ENCODE assay signal across 10 cellular contexts in genomic region chr20:62131560-62132320, GRCh38. TPM values are rescaled to one million over a fixed set of nuclear protein-coding genes. Genes with fewer than 3 reads are reported as not detected.
A peak's percentile ranks its signal among the peaks of the same experiment; 100 is the strongest.
DNase-seq lines count a peak whose midpoint lies in the region; TF ChIP-seq lines count a peak whose summit lies in the region.
"Had no signal": no experiment of that assay in that cellular context is flagged by ENCODE, and none has a peak within 500 bp of the region (broad histone marks: within the 10 kb centered on the region; RNA-seq: fewer than 3 reads in every experiment).

No MANE protein-coding gene starts in this region.

- no peaks in the 10 kb centered on the region for H4K20me1 ChIP-seq in H9 (ENCODE audit: control insufficient read depth, insufficient read depth, insufficient read length)

- no peaks in the 10 kb centered on the region for H3K79me2 ChIP-seq in H9 (ENCODE audit: insufficient read depth, low read length)

- H3K56ac ChIP-seq in H9 (ENCODE audit: insufficient read length, low read depth, low read length), result no peak overlapping the region

- no peak overlapping the region for H2AK5ac ChIP-seq in H9 (ENCODE audit: insufficient read length, low read length)

- H3K4me3 Mint-ChIP-seq in H9, result no peak overlapping the region
- no peak overlapping the region for H3K4me3 Mint-ChIP-seq in activated T-helper 2 cell treated with anti-CD3 and anti-CD28 coated beads, Interferon-gamma antibody, Interleukin-2, Interleukin-4, amounts not matched to agents 10 μg/mL and 5 μg/mL and 100 μg/mL, durations not matched to agents 14 hours and 24 hours and 36 hours (ENCODE audit: low read depth)
- no peak overlapping the region for H3K4me3 Mint-ChIP-seq in nephron progenitor cell

- DNase-seq in H9 (no peak), nephron progenitor cell (no peak), globus pallidus (ENCODE audit: low spot score) (no peak), HT-29 (ENCODE audit: low spot score) (no peak), DMS 273 (lab: John Stamatoyannopoulos, UW; ENCODE audit: unreplicated experiment) (no peak)
- no peak for DNase-seq in activated T-helper 2 cell treated with anti-CD3 and anti-CD28 coated beads, Interferon-gamma antibody, Interleukin-2, Interleukin-4, amounts not matched to agents 10 μg/mL and 5 μg/mL and 100 μg/mL, durations not matched to agents 14 hours and 24 hours and 36 hours (ENCODE audit: low spot score)
- DNase-seq: body of pancreas; Caco-2; NCI-H187; stimulated activated CD4-positive, alpha-beta T cell treated with anti-CD3 and anti-CD28 coated beads, Interleukin-1b, Interleukin-23, amount 100 ng/mL, for 48 hours had no signal

- no peaks in the 10 kb centered on the region for H3K4me1 ChIP-seq in H9 (ENCODE audit: insufficient read depth, low read length)
- H3K4me1 ChIP-seq: body of pancreas, Caco-2 had no signal

- H3K14ac ChIP-seq in H9 (ENCODE audit: insufficient read depth, low read length), result no peak overlapping the region

- H4K5ac ChIP-seq in H9 (ENCODE audit: insufficient read length, low read depth, low read length), result no peak overlapping the region

- no peak overlapping the region for H3K4me2 ChIP-seq in H9 (ENCODE audit: insufficient read depth, insufficient read length, low read length)

- H3K27me3 Mint-ChIP-seq in H9 (ENCODE audit: low read depth), result no peaks in the 10 kb centered on the region; the same call in 1 of the 2 replicates
- H3K27me3 Mint-ChIP-seq in activated T-helper 2 cell treated with anti-CD3 and anti-CD28 coated beads, Interferon-gamma antibody, Interleukin-2, Interleukin-4, amounts not matched to agents 10 μg/mL and 5 μg/mL and 100 μg/mL, durations not matched to agents 14 hours and 24 hours and 36 hours (ENCODE audit: low read depth), result no peaks in the 10 kb centered on the region
- H3K27me3 Mint-ChIP-seq in nephron progenitor cell (ENCODE audit: low read depth, poor library complexity), result no peaks in the 10 kb centered on the region

- H3K36me3 Mint-ChIP-seq in H9 (ENCODE audit: insufficient read depth in 1 of 3, low read depth in 3 of 3) (peaks cover 55 to 100% (median 94%) of the 10 kb centered on the region in 3 experiments), nephron progenitor cell (ENCODE audit: low read depth) (peaks cover 65% of the 10 kb centered on the region)
- H3K36me3 Mint-ChIP-seq in activated T-helper 2 cell treated with anti-CD3 and anti-CD28 coated beads, Interferon-gamma antibody, Interleukin-2, Interleukin-4, amounts not matched to agents 10 μg/mL and 5 μg/mL and 100 μg/mL, durations not matched to agents 14 hours and 24 hours and 36 hours (ENCODE audit: low read depth), result peaks cover 89% of the 10 kb centered on the region

- H3K9me3 Mint-ChIP-seq in H9 (no peaks in the 10 kb centered on the region), nephron progenitor cell (no peaks in the 10 kb centered on the region)
- no peaks in the 10 kb centered on the region for H3K9me3 Mint-ChIP-seq in activated T-helper 2 cell treated with anti-CD3 and anti-CD28 coated beads, Interferon-gamma antibody, Interleukin-2, Interleukin-4, amounts not matched to agents 10 μg/mL and 5 μg/mL and 100 μg/mL, durations not matched to agents 14 hours and 24 hours and 36 hours

- H4K91ac ChIP-seq in H9 (ENCODE audit: insufficient read length, low read depth, low read length), result no peak overlapping the region

- no CpG with 5 or more reads among the region's 25 CpGs for WGBS in H9 (ENCODE audit: extremely low coverage, insufficient read length, low lambda C conversion rate)

- no peak overlapping the region for H3K27ac ChIP-seq in H9 (ENCODE audit: insufficient read length, low read depth, low read length)

- no peak overlapping the region for H3K23ac ChIP-seq in H9 (ENCODE audit: insufficient read length, low read depth, low read length)

- no peak overlapping the region for H3K18ac ChIP-seq in H9 (ENCODE audit: insufficient read length, low read depth, low read length)

- H2BK15ac ChIP-seq in H9 (ENCODE audit: low read depth, low read length), result no peak overlapping the region

- H3K4ac ChIP-seq in H9 (ENCODE audit: low read depth, low read length), result no peak overlapping the region

- H3K27ac Mint-ChIP-seq in H9 (peak overlapping the region in 2 of 3 experiments; percentile 42 to 96; a peak in 3 of 7 replicates), nephron progenitor cell (peak overlapping the region; percentile 90)
- H3K27ac Mint-ChIP-seq in activated T-helper 2 cell treated with anti-CD3 and anti-CD28 coated beads, Interferon-gamma antibody, Interleukin-2, Interleukin-4, amounts not matched to agents 10 μg/mL and 5 μg/mL and 100 μg/mL, durations not matched to agents 14 hours and 24 hours and 36 hours, result peak overlapping the region; percentile 5

- no peaks in the 10 kb centered on the region for H3K27me3 ChIP-seq in H9 (ENCODE audit: insufficient read depth, low read length)
- H3K27me3 ChIP-seq: body of pancreas had no signal

- no peaks in the 10 kb centered on the region for H3K9me3 ChIP-seq in H9 (ENCODE audit: control insufficient read depth, low read depth, low read length)
- H3K9me3 ChIP-seq: body of pancreas, Caco-2 had no signal

- H2BK12ac ChIP-seq in H9 (ENCODE audit: insufficient read length, low read depth, low read length), result no peak overlapping the region

- no peak overlapping the region for H2BK5ac ChIP-seq in H9 (ENCODE audit: insufficient read length, low read length)

- no peak overlapping the region for H2AFZ ChIP-seq in H9 (ENCODE audit: low read length)

- H2BK20ac ChIP-seq in H9 (ENCODE audit: low read depth, low read length, poor library complexity, severe bottlenecking), result no peak overlapping the region

- H3K4me1 Mint-ChIP-seq in H9 (no peaks in the 10 kb centered on the region), nephron progenitor cell (no peaks in the 10 kb centered on the region)
- peaks cover 16% of the 10 kb centered on the region for H3K4me1 Mint-ChIP-seq in activated T-helper 2 cell treated with anti-CD3 and anti-CD28 coated beads, Interferon-gamma antibody, Interleukin-2, Interleukin-4, amounts not matched to agents 10 μg/mL and 5 μg/mL and 100 μg/mL, durations not matched to agents 14 hours and 24 hours and 36 hours (ENCODE audit: low read depth)

- no peak overlapping the region for H2BK120ac ChIP-seq in H9 (ENCODE audit: low read depth, low read length, poor library complexity, severe bottlenecking)

- no peak overlapping the region for H3T11ph ChIP-seq in H9 (ENCODE audit: low read length)

- TF ChIP-seq CTCF in H9 (conservative IDR thresholded peaks at IDR 0.05) (no peak), nephron progenitor cell (IDR thresholded peaks at IDR 0.05) (no peak)

- H3K79me1 ChIP-seq in H9 (ENCODE audit: insufficient read depth, low read depth, low read length, poor library complexity, severe bottlenecking), result peaks cover 2% of the 10 kb centered on the region

- intact Hi-C loops in activated T-helper 2 cell treated with anti-CD3 and anti-CD28 coated beads, Interferon-gamma antibody, Interleukin-2, Interleukin-4, amounts not matched to agents 10 μg/mL and 5 μg/mL and 100 μg/mL, durations not matched to agents 14 hours and 24 hours and 36 hours (cut with micrococcal nuclease), result no loop called here

- no peak overlapping the region for H4K8ac ChIP-seq in H9 (replicated peaks; ENCODE audit: insufficient read length, low read depth, low read length)

- H3K23me2 ChIP-seq in H9 (ENCODE audit: insufficient read length, low read depth, low read length, poor library complexity, severe bottlenecking), result no peaks in the 10 kb centered on the region

- no peak overlapping the region for H3K9ac ChIP-seq in H9 (ENCODE audit: extremely low read depth, insufficient read length, low read length)

RNA-seq across cellular contexts. Expression of gene LSM14B, which starts 9.5 kb away (rescaled TPM):
- 77.9 and 82.4 TPM in 2 replicates for total RNA-seq in H9 (2021)
- total RNA-seq in activated T-helper 2 cell treated with anti-CD3 and anti-CD28 coated beads, Interferon-gamma antibody, Interleukin-2, Interleukin-4, amounts not matched to agents 10 μg/mL and 5 μg/mL and 100 μg/mL, durations not matched to agents 14 hours and 24 hours and 36 hours, result 42.9 and 45.0 TPM in 2 replicates
- total RNA-seq in HT-29 (2014; rRNA removed; shearing (Covaris generic)), result 76.1 and 80.0 TPM in 2 replicates

RNA-seq across cellular contexts. Expression of gene PSMA7, which starts 11.5 kb away (rescaled TPM):
- 332 and 337 TPM in 2 replicates for total RNA-seq in H9 (2021)
- total RNA-seq in activated T-helper 2 cell treated with anti-CD3 and anti-CD28 coated beads, Interferon-gamma antibody, Interleukin-2, Interleukin-4, amounts not matched to agents 10 μg/mL and 5 μg/mL and 100 μg/mL, durations not matched to agents 14 hours and 24 hours and 36 hours, result 405 and 434 TPM in 2 replicates
- total RNA-seq in HT-29 (2014; rRNA removed; shearing (Covaris generic)), result 822 and 933 TPM in 2 replicates

RNA-seq across cellular contexts. Expression of gene SS18L1, which starts 11.8 kb away (rescaled TPM):
- total RNA-seq in H9 (2021), result 18.8 and 22.2 TPM in 2 replicates
- 26.0 and 30.7 TPM in 2 replicates for total RNA-seq in activated T-helper 2 cell treated with anti-CD3 and anti-CD28 coated beads, Interferon-gamma antibody, Interleukin-2, Interleukin-4, amounts not matched to agents 10 μg/mL and 5 μg/mL and 100 μg/mL, durations not matched to agents 14 hours and 24 hours and 36 hours
- 57.1 and 65.8 TPM in 2 replicates for total RNA-seq in HT-29 (2014; rRNA removed; shearing (Covaris generic))

RNA-seq across cellular contexts. Expression of gene MTG2, which starts 51.1 kb away (rescaled TPM):
- total RNA-seq in H9 (2021), result 25.1 and 27.7 TPM in 2 replicates
- 34.0 and 40.2 TPM in 2 replicates for total RNA-seq in activated T-helper 2 cell treated with anti-CD3 and anti-CD28 coated beads, Interferon-gamma antibody, Interleukin-2, Interleukin-4, amounts not matched to agents 10 μg/mL and 5 μg/mL and 100 μg/mL, durations not matched to agents 14 hours and 24 hours and 36 hours
- total RNA-seq in HT-29 (2014; rRNA removed; shearing (Covaris generic)), result 41.9 and 44.2 TPM in 2 replicates

Comparison
In these comparisons a context has a peak if more than half of its experiments do, and no peak if none do; other contexts are left out.
1. H3K27ac Mint-ChIP-seq: peak in every context shown above with its lines; median percentile 90 in nephron progenitor cell; 69 in H9; 5 in activated T-helper 2 cell treated with anti-CD3 and anti-CD28 coated beads, Interferon-gamma antibody, Interleukin-2, Interleukin-4, amounts not matched to agents 10 μg/mL and 5 μg/mL and 100 μg/mL, durations not matched to agents 14 hours and 24 hours and 36 hours.